ENCODE assay signal across 2 cellular contexts in the genomic region with DNA sequence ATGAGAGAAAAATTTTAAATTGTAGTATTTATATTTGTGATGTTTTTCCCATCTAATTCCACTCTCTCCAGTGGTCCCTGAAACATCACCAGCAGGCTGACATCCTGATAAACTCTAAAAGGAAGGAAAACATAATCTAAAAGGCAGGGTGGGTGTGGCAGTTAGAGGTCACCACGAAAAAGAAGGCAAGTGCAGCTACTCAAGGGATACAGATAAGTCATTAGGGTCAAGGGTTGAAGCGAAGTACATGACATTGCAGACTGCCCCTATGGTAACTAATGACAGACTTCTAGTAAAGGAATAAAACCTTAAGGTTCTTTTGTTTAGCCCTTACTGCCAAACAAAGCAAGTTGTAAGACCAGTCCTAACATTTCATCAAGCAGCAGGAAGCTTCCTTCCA.
TF ChIP-seq lines count a peak whose summit lies in the region.

No MANE protein-coding gene starts in this region.

TF ChIP-seq in liver, 16 proteins besides CTCF, POLR2A, EP300 and RAD21:
- TF ChIP-seq NR2F2 (IDR thresholded peaks at IDR 0.05) (peak; percentile 79), EGR1 (IDR thresholded peaks at IDR 0.05; ENCODE audit: low read depth in 2 of 2) (no peak)

TF ChIP-seq in HepG2, 621 proteins besides CTCF, POLR2A, EP300 and RAD21:
- TF ChIP-seq ZNF577 (CRISPR knock-in tag; IDR thresholded peaks at IDR 0.05; ENCODE audit: borderline replicate concordance, low read depth) = no peak
- TF ChIP-seq, protein P1, sequence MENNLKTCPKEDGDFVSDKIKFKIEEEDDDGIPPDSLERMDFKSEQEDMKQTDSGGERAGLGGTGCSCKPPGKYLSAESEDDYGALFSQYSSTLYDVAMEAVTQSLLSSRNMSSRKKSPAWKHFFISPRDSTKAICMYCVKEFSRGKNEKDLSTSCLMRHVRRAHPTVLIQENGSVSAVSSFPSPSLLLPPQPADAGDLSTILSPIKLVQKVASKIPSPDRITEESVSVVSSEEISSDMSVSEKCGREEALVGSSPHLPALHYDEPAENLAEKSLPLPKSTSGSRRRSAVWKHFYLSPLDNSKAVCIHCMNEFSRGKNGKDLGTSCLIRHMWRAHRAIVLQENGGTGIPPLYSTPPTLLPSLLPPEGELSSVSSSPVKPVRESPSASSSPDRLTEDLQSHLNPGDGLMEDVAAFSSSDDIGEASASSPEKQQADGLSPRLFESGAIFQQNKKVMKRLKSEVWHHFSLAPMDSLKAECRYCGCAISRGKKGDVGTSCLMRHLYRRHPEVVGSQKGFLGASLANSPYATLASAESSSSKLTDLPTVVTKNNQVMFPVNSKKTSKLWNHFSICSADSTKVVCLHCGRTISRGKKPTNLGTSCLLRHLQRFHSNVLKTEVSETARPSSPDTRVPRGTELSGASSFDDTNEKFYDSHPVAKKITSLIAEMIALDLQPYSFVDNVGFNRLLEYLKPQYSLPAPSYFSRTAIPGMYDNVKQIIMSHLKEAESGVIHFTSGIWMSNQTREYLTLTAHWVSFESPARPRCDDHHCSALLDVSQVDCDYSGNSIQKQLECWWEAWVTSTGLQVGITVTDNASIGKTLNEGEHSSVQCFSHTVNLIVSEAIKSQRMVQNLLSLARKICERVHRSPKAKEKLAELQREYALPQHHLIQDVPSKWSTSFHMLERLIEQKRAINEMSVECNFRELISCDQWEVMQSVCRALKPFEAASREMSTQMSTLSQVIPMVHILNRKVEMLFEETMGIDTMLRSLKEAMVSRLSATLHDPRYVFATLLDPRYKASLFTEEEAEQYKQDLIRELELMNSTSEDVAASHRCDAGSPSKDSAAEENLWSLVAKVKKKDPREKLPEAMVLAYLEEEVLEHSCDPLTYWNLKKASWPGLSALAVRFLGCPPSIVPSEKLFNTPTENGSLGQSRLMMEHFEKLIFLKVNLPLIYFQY (CRISPR knock-in tag; IDR thresholded peaks at IDR 0.05; ENCODE audit: borderline replicate concordance) = no peak
- no peak for TF ChIP-seq MXI1 (IDR thresholded peaks at IDR 0.05; ENCODE audit: borderline replicate concordance, low read depth, low read length)
- no peak for TF ChIP-seq ZNF143 (CRISPR knock-in tag; IDR thresholded peaks at IDR 0.05)
- TF ChIP-seq HIVEP1 (CRISPR knock-in tag; IDR thresholded peaks at IDR 0.05) = no peak
- TF ChIP-seq, protein P2, sequence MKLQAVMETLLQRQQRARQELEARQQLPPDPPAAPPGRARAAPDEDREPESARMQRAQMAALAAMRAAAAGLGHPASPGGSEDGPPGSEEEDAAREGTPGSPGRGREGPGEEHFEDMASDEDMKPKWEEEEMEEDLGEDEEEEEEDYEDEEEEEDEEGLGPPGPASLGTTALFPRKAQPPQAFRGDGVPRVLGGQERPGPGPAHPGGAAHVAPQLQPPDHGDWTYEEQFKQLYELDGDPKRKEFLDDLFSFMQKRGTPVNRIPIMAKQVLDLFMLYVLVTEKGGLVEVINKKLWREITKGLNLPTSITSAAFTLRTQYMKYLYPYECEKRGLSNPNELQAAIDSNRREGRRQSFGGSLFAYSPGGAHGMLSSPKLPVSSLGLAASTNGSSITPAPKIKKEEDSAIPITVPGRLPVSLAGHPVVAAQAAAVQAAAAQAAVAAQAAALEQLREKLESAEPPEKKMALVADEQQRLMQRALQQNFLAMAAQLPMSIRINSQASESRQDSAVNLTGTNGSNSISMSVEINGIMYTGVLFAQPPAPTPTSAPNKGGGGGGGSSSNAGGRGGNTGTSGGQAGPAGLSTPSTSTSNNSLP (IDR thresholded peaks at IDR 0.05; ENCODE audit: low read depth, low read length) = no peak
- TF ChIP-seq SOX13 (IDR thresholded peaks at IDR 0.05) = no peak
- no peak for TF ChIP-seq SOX13 (CRISPR knock-in tag; conservative IDR thresholded peaks at IDR 0.05 in 1 of 2, IDR thresholded peaks at IDR 0.05 in 1 of 2)
- TF ChIP-seq, protein P3, sequence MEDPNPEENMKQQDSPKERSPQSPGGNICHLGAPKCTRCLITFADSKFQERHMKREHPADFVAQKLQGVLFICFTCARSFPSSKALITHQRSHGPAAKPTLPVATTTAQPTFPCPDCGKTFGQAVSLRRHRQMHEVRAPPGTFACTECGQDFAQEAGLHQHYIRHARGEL (CRISPR knock-in tag; IDR thresholded peaks at IDR 0.05) = no peak
- TF ChIP-seq ATF1 (CRISPR knock-in tag; IDR thresholded peaks at IDR 0.05) = no peak
- TF ChIP-seq CAMTA2 (CRISPR knock-in tag; IDR thresholded peaks at IDR 0.05; ENCODE audit: borderline replicate concordance) = no peak
- no peak for TF ChIP-seq CREM (IDR thresholded peaks at IDR 0.05)
- TF ChIP-seq CREM (CRISPR knock-in tag; IDR thresholded peaks at IDR 0.05) = no peak
- no peak for TF ChIP-seq ZNF552 (CRISPR knock-in tag; IDR thresholded peaks at IDR 0.05; ENCODE audit: borderline replicate concordance)
- no peak for TF ChIP-seq PRPF4 (IDR thresholded peaks at IDR 0.05; ENCODE audit: low read depth, low read length, poor library complexity, severe bottlenecking)
